In genomic region chr3:11651900-11652299, GRCh38 we compare ENCODE assay signal across 8 cellular contexts. TPM values are rescaled to one million over a fixed set of nuclear protein-coding genes. Genes with fewer than 3 reads are reported as not detected.
DNase-seq lines count a peak whose midpoint lies in the region; ATAC-seq and TF ChIP-seq lines count a peak whose summit lies in the region.

No MANE protein-coding gene starts in this region.

- no peak overlapping the region for H3K4me3 Mint-ChIP-seq in activated B cell treated with CpG ODN at 0.5 μM for 24 hours
- no peak overlapping the region for H3K4me3 Mint-ChIP-seq in stimulated activated naive CD8-positive, alpha-beta T cell treated with anti-CD3 and anti-CD28 coated beads, Interleukin-15, amount 100 ng/mL, for 72 hours

- no peak overlapping the region for H2BK12ac ChIP-seq in neuronal stem cell (ENCODE audit: low read length)

- no peak overlapping the region for H4K8ac ChIP-seq in neuronal stem cell (ENCODE audit: low read depth, low read length)

- peaks cover 15% of the 10 kb centered on the region for H3K4me1 Mint-ChIP-seq in activated B cell treated with CpG ODN at 0.5 μM for 24 hours
- H3K4me1 Mint-ChIP-seq in stimulated activated naive CD8-positive, alpha-beta T cell treated with anti-CD3 and anti-CD28 coated beads, Interleukin-15, amount 100 ng/mL, for 72 hours, result peaks cover 32% of the 10 kb centered on the region

- H3K23ac ChIP-seq in neuronal stem cell (ENCODE audit: low read depth, low read length, poor library complexity), result no peak overlapping the region

- intact Hi-C loops in activated B cell treated with CpG ODN at 0.5 μM for 24 hours (cut with micrococcal nuclease), result loop anchor here (1.0 to 5.0 kb wide), 5 partner anchors 273 to 707 kb away; no protein-coding TSS in a partner anchor
- intact Hi-C loops in posterior cingulate gyrus (cut with DNase I), result loop anchor here (1.0 to 10.0 kb wide), 3 partner anchors 153 to 273 kb away; no protein-coding TSS in a partner anchor

- H2BK15ac ChIP-seq in neuronal stem cell (ENCODE audit: low read length), result no peak overlapping the region

- H3K27me3 Mint-ChIP-seq in activated B cell treated with CpG ODN at 0.5 μM for 24 hours, result no peaks in the 10 kb centered on the region
- H3K27me3 Mint-ChIP-seq in stimulated activated naive CD8-positive, alpha-beta T cell treated with anti-CD3 and anti-CD28 coated beads, Interleukin-15, amount 100 ng/mL, for 72 hours, result no peaks in the 10 kb centered on the region

- H2AFZ ChIP-seq in neuronal stem cell (ENCODE audit: low read length), result no peak overlapping the region

- H4K91ac ChIP-seq in neuronal stem cell (ENCODE audit: low read depth, low read length, poor library complexity), result no peak overlapping the region

- no peak overlapping the region for H2AK5ac ChIP-seq in neuronal stem cell (ENCODE audit: low read depth, low read length)

- no peak overlapping the region for H3K9ac ChIP-seq in neuronal stem cell (ENCODE audit: low read depth, low read length, poor library complexity)

- H3K4me3 ChIP-seq in AG04450 (ENCODE audit: low read depth, low read length) (no peak overlapping the region), neuronal stem cell (ENCODE audit: low read length in 2 of 2) (no peak overlapping the region)

- no peaks in the 10 kb centered on the region for H3K27me3 ChIP-seq in AG04450 (ENCODE audit: control insufficient read depth, insufficient read depth, low read length)
- no peaks in the 10 kb centered on the region for H3K27me3 ChIP-seq in neuronal stem cell (ENCODE audit: control insufficient read depth in 3 of 3, insufficient read depth in 3 of 3, low read depth in 1 of 3, low read length in 3 of 3)

- H3K4me1 ChIP-seq in neuronal stem cell (ENCODE audit: control insufficient read depth in 2 of 2, insufficient read depth in 1 of 2, low read depth in 1 of 2, low read length in 2 of 2), result peaks cover 0 to 1% of the 10 kb centered on the region in 2 donors

- H3K14ac ChIP-seq in neuronal stem cell (ENCODE audit: low read length), result no peak overlapping the region

- H3K9me3 ChIP-seq in AG04450 (ENCODE audit: control insufficient read depth, insufficient read depth, low read length) (no peaks in the 10 kb centered on the region), neuronal stem cell (replicated peaks in 1 of 2; ENCODE audit: control insufficient read depth in 2 of 2, insufficient read depth in 1 of 2, low read depth in 1 of 2, low read length in 2 of 2) (no peaks in the 10 kb centered on the region)

- DNase-seq in AG04450 (ENCODE audit: low read depth, low spot score) (no peak), HT1080 (ENCODE audit: low read depth) (peak; percentile 40), activated B cell treated with CpG ODN at 0.5 μM for 24 hours (no peak), left kidney (ENCODE audit: low read depth, low spot score) (peak; percentile 62), posterior cingulate gyrus (no peak), neuronal stem cell (ENCODE audit: low spot score) (no peak)
- no peak for DNase-seq in stimulated activated naive CD8-positive, alpha-beta T cell treated with anti-CD3 and anti-CD28 coated beads, Interleukin-15, amount 100 ng/mL, for 72 hours

- H3K4me2 ChIP-seq in neuronal stem cell (ENCODE audit: insufficient read depth, low read length, poor library complexity, severe bottlenecking), result no peak overlapping the region

- no peak overlapping the region for H3K18ac ChIP-seq in neuronal stem cell (ENCODE audit: low read length)

- no peak overlapping the region for H3K27ac Mint-ChIP-seq in activated B cell treated with CpG ODN at 0.5 μM for 24 hours
- no peak overlapping the region for H3K27ac Mint-ChIP-seq in stimulated activated naive CD8-positive, alpha-beta T cell treated with anti-CD3 and anti-CD28 coated beads, Interleukin-15, amount 100 ng/mL, for 72 hours

- no peak overlapping the region for H2BK120ac ChIP-seq in neuronal stem cell (ENCODE audit: low read depth, low read length)

- WGBS in neuronal stem cell (ENCODE audit: extremely low coverage in 2 of 2, insufficient read length in 2 of 2, insufficient replicate concordance in 1 of 2), 2 donors, result no CpG with 5 or more reads among the region's 2 CpGs

- H3K9me3 Mint-ChIP-seq in activated B cell treated with CpG ODN at 0.5 μM for 24 hours, result no peaks in the 10 kb centered on the region
- no peaks in the 10 kb centered on the region for H3K9me3 Mint-ChIP-seq in stimulated activated naive CD8-positive, alpha-beta T cell treated with anti-CD3 and anti-CD28 coated beads, Interleukin-15, amount 100 ng/mL, for 72 hours

- ATAC-seq in activated B cell treated with CpG ODN at 0.5 μM for 24 hours (ENCODE audit: low read depth) (peak; percentile 25), GM21381 (IDR thresholded peaks at IDR 0.05; ENCODE audit: unreplicated experiment) (no peak)
- no peak for ATAC-seq in stimulated activated naive CD8-positive, alpha-beta T cell treated with anti-CD3 and anti-CD28 coated beads, Interleukin-15, amount 100 ng/mL, for 72 hours

- H2BK5ac ChIP-seq in neuronal stem cell (ENCODE audit: low read length), result no peak overlapping the region

- no peak overlapping the region for H3K27ac ChIP-seq in AG04450 (ENCODE audit: low read depth, low read length)
- H3K27ac ChIP-seq in neuronal stem cell (replicated peaks; ENCODE audit: low read length), result no peak overlapping the region

- no peak overlapping the region for H3K4ac ChIP-seq in neuronal stem cell (ENCODE audit: low read length)

- H3K36me3 Mint-ChIP-seq in activated B cell treated with CpG ODN at 0.5 μM for 24 hours (ENCODE audit: low read depth), result no peaks in the 10 kb centered on the region

- CTCF ChIA-PET in AG04450 (lab: Charles Lee) (interaction anchor here (0.6 to 9.1 kb wide), 41 partner anchors 10 to 1356 kb away, joined by 3 to 153 read pairs (median 4); no protein-coding TSS in a partner anchor), activated B cell treated with CpG ODN at 0.5 μM for 24 hours (lab: Charles Lee) (interaction anchor here (0.8 to 6.2 kb wide), 11 partner anchors 10 to 706 kb away, joined by 3 to 61 read pairs (median 4); partner anchors contain the start of gene TAMM41)

- no peaks in the 10 kb centered on the region for H3K36me3 ChIP-seq in neuronal stem cell (replicated peaks in 1 of 2; ENCODE audit: control insufficient read depth in 2 of 2, insufficient read depth in 2 of 2, low read length in 2 of 2)

- H3K79me1 ChIP-seq in neuronal stem cell (ENCODE audit: low read depth, low read length), result no peaks in the 10 kb centered on the region

- TF ChIP-seq CTCF in AG04450 (IDR thresholded peaks at IDR 0.05; ENCODE audit: low read depth, low read length) (peak; percentile 46), activated B cell treated with CpG ODN at 0.5 μM for 24 hours (IDR thresholded peaks at IDR 0.05) (no peak)

- POLR2A ChIA-PET in AG04450 (lab: Yijun Ruan, JAX), result interaction anchor here (0.7 kb wide), 1 partner anchor 94 kb away, joined by 4 read pairs; no protein-coding TSS in a partner anchor
- POLR2A ChIA-PET in activated B cell treated with CpG ODN at 0.5 μM for 24 hours (lab: Charles Lee), result interaction anchor here (0.9 kb wide), 1 partner anchor 1189 kb away, joined by 4 read pairs; the partner anchor contains the start of gene RPL32

RNA-seq across cellular contexts. Expression of gene VGLL4, which starts 8.2 kb away (rescaled TPM):
- 27.6 and 30.5 TPM in 2 replicates for polyA plus RNA-seq in AG04450 (2011; rRNA removed)
- 37.8 and 42.7 TPM in 2 replicates for polyA minus RNA-seq in AG04450 (2011; rRNA and poly(A)+ RNA removed)
- total RNA-seq in HT1080 (2014; rRNA removed; shearing (Covaris generic)), result 40.3 and 57.4 TPM in 2 replicates
- polyA plus RNA-seq in HT1080 (2015; cell fraction: cytosol; rRNA removed), result 56.4 and 67.5 TPM in 2 replicates
- polyA plus RNA-seq in HT1080 (2015; cell fraction: nucleus; rRNA removed), result 106 and 110 TPM in 2 replicates
- 19.2 and 19.3 TPM in 2 replicates for total RNA-seq in activated B cell treated with CpG ODN at 0.5 μM for 24 hours
- 67.7 TPM for polyA plus RNA-seq in neuronal stem cell (2013, experiment 1 of 2)
- polyA plus RNA-seq in neuronal stem cell (2013, experiment 2 of 2), result 69.5 TPM

Comparison
In these comparisons a context has a peak if more than half of its experiments do, and no peak if none do; other contexts are left out.
1. DNase-seq: peak in HT1080 (single experiment) and left kidney (single experiment); none in AG04450 (single experiment), activated B cell treated with CpG ODN at 0.5 μM for 24 hours (single experiment), posterior cingulate gyrus (0 of 10), stimulated activated naive CD8-positive, alpha-beta T cell treated with anti-CD3 and anti-CD28 coated beads, Interleukin-15, amount 100 ng/mL, for 72 hours (0 of 2) and neuronal stem cell (single experiment).